ENCODE assay signal across 1 cellular context in genomic region chr2:208165059-208165458, GRCh38.
TF ChIP-seq lines count a peak whose summit lies in the region.

No MANE protein-coding gene starts in this region.

TF ChIP-seq in GM23338, 12 proteins besides CTCF, POLR2A, EP300 and RAD21 (continued from another document):
- TF ChIP-seq ZNF462 (CRISPR knock-in tag; IDR thresholded peaks at IDR 0.05) (no peak), ZNF331 (CRISPR knock-in tag; IDR thresholded peaks at IDR 0.05; ENCODE audit: low read depth) (no peak), CREB1 (CRISPR knock-in tag; IDR thresholded peaks at IDR 0.05; ENCODE audit: low read depth) (no peak), EZH2phosphoT487 (IDR thresholded peaks at IDR 0.05; ENCODE audit: unreplicated experiment) (no peak), STAT1 (IDR thresholded peaks at IDR 0.05; ENCODE audit: unreplicated experiment) (no peak)
- TF ChIP-seq, protein P1, sequence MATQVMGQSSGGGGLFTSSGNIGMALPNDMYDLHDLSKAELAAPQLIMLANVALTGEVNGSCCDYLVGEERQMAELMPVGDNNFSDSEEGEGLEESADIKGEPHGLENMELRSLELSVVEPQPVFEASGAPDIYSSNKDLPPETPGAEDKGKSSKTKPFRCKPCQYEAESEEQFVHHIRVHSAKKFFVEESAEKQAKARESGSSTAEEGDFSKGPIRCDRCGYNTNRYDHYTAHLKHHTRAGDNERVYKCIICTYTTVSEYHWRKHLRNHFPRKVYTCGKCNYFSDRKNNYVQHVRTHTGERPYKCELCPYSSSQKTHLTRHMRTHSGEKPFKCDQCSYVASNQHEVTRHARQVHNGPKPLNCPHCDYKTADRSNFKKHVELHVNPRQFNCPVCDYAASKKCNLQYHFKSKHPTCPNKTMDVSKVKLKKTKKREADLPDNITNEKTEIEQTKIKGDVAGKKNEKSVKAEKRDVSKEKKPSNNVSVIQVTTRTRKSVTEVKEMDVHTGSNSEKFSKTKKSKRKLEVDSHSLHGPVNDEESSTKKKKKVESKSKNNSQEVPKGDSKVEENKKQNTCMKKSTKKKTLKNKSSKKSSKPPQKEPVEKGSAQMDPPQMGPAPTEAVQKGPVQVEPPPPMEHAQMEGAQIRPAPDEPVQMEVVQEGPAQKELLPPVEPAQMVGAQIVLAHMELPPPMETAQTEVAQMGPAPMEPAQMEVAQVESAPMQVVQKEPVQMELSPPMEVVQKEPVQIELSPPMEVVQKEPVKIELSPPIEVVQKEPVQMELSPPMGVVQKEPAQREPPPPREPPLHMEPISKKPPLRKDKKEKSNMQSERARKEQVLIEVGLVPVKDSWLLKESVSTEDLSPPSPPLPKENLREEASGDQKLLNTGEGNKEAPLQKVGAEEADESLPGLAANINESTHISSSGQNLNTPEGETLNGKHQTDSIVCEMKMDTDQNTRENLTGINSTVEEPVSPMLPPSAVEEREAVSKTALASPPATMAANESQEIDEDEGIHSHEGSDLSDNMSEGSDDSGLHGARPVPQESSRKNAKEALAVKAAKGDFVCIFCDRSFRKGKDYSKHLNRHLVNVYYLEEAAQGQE (IDR thresholded peaks at IDR 0.05; ENCODE audit: unreplicated experiment), result no peak
